Comparison of ENCODE assay signal across 17 cellular contexts in genomic region chr9:72980183-72980582, GRCh38.
"Had no signal": no experiment of that assay in that cellular context is flagged by ENCODE, and none has a peak within 500 bp of the region (broad histone marks: within the 10 kb centered on the region; RNA-seq: fewer than 3 reads in every experiment).

No MANE protein-coding gene starts in this region.

- H3K4me1 Mint-ChIP-seq: naive thymus-derived CD8-positive, alpha-beta T cell; stimulated activated naive B cell treated with anti-CD40 and anti-IgM and Interleukin-4, amounts not matched to agents 10 μg/mL and 1 μg/mL and 100 μg/mL, for 72 hours; stimulated activated naive CD8-positive, alpha-beta T cell treated with anti-CD3 and anti-CD28 coated beads, Interleukin-15, amount 100 ng/mL, for 72 hours had no signal

- H3K27me3 Mint-ChIP-seq: stimulated activated naive B cell treated with anti-CD40 and anti-IgM and Interleukin-4, amounts not matched to agents 10 μg/mL and 1 μg/mL and 100 μg/mL, for 72 hours had no signal

- H3K9me3 Mint-ChIP-seq: naive thymus-derived CD8-positive, alpha-beta T cell; stimulated activated naive B cell treated with anti-CD40 and anti-IgM and Interleukin-4, amounts not matched to agents 10 μg/mL and 1 μg/mL and 100 μg/mL, for 72 hours; stimulated activated naive CD8-positive, alpha-beta T cell treated with anti-CD3 and anti-CD28 coated beads, Interleukin-15, amount 100 ng/mL, for 72 hours had no signal

- H3K36me3 ChIP-seq: heart left ventricle, pancreas, tibial nerve had no signal

- H3K27me3 ChIP-seq: heart left ventricle, pancreas, testis, tibial nerve had no signal

- H3K4me3 ChIP-seq: heart left ventricle, mucosa of descending colon, pancreas, psoas muscle, tibial nerve had no signal

- H3K4me3 Mint-ChIP-seq: naive thymus-derived CD8-positive, alpha-beta T cell; stimulated activated naive B cell treated with anti-CD40 and anti-IgM and Interleukin-4, amounts not matched to agents 10 μg/mL and 1 μg/mL and 100 μg/mL, for 72 hours; stimulated activated naive CD8-positive, alpha-beta T cell treated with anti-CD3 and anti-CD28 coated beads, Interleukin-15, amount 100 ng/mL, for 72 hours had no signal

- DNase-seq: effector memory CD4-positive, alpha-beta T cell; heart left ventricle; hypothalamus; kidney glomerular epithelial cell; mammary epithelial cell; mucosa of descending colon; naive thymus-derived CD8-positive, alpha-beta T cell; occipital lobe; pancreas; psoas muscle; retina; stimulated activated CD4-positive, alpha-beta T cell treated with anti-CD3 and anti-CD28 coated beads, Interleukin-2, amount 100 ng/mL, for 24 hours; stimulated activated CD4-positive, alpha-beta T cell treated with anti-CD3 and anti-CD28 coated beads, Interleukin-4, amount 100 ng/mL, for 4 hours; stimulated activated naive B cell treated with anti-CD40 and anti-IgM and Interleukin-4, amounts not matched to agents 10 μg/mL and 1 μg/mL and 100 μg/mL, for 72 hours; stimulated activated naive CD8-positive, alpha-beta T cell treated with anti-CD3 and anti-CD28 coated beads, Interleukin-15, amount 100 ng/mL, for 72 hours; testis had no signal

- H3K4me1 ChIP-seq: heart left ventricle, testis, tibial nerve had no signal

- H3K27ac Mint-ChIP-seq: naive thymus-derived CD8-positive, alpha-beta T cell; stimulated activated naive B cell treated with anti-CD40 and anti-IgM and Interleukin-4, amounts not matched to agents 10 μg/mL and 1 μg/mL and 100 μg/mL, for 72 hours; stimulated activated naive CD8-positive, alpha-beta T cell treated with anti-CD3 and anti-CD28 coated beads, Interleukin-15, amount 100 ng/mL, for 72 hours had no signal

- H3K36me3 Mint-ChIP-seq: naive thymus-derived CD8-positive, alpha-beta T cell; stimulated activated naive B cell treated with anti-CD40 and anti-IgM and Interleukin-4, amounts not matched to agents 10 μg/mL and 1 μg/mL and 100 μg/mL, for 72 hours had no signal

- H3K9me3 ChIP-seq: heart left ventricle, mucosa of descending colon, pancreas, psoas muscle, testis, tibial nerve had no signal
